ENCODE assay signal across 29 cellular contexts in the genomic region with DNA sequence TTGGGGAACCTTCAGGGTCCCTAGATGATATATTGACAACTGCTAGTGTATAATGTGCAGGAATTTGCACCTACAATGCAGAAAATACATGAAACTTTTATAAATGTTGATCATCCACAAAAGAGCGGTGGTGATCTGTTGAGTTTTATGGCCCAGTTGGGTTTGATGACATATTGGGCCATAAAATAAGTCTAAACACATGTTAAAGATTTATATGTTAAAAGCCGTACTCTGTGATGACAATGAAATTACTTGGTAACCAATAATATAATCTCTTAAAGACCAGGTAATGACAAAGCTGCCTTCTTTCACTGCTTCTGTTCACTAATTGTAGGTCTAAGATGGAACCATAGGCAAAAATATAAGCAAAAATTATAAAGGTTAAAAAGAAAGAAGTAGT.
"Had no signal": no experiment of that assay in that cellular context is flagged by ENCODE, and none has a peak within 500 bp of the region (broad histone marks: within the 10 kb centered on the region; RNA-seq: fewer than 3 reads in every experiment).

No MANE protein-coding gene starts in this region.

- H3K36me3 ChIP-seq: colonic mucosa, esophagus squamous epithelium, gastroesophageal sphincter, lower lobe of right lung had no signal

- H3K36me3 Mint-ChIP-seq: immature natural killer cell, mesothelial cell of epicardium had no signal

- H3K4me1 ChIP-seq: colonic mucosa had no signal

- H3K4me3 ChIP-seq: colonic mucosa, esophagus squamous epithelium, gastroesophageal sphincter, hepatocyte, lower lobe of right lung, mucosa of descending colon had no signal

- H3K4me1 Mint-ChIP-seq: immature natural killer cell had no signal

- H3K27me3 ChIP-seq: colonic mucosa, esophagus squamous epithelium, gastroesophageal sphincter, hepatocyte had no signal

- DNase-seq: cerebellar nuclear complex; colonic mucosa; cortex of kidney; effector CD8-positive, alpha-beta T cell; effector memory CD8-positive, alpha-beta T cell; endodermal cell; erythroblast; esophagus squamous epithelium; foreskin fibroblast; foreskin melanocyte; glutamatergic neuron; head of caudate nucleus; hypothalamus; immature natural killer cell; islet precursor cell; kidney; kidney glomerular epithelial cell; left colon; left ventricle myocardium superior; lower lobe of right lung; mesenchymal stem cell; mucosa of descending colon had no signal

- ATAC-seq: effector memory CD8-positive, alpha-beta T cell; esophagus mucosa; gastroesophageal sphincter; left colon; left lobe of liver; left ventricle myocardium superior; lower lobe of right lung; mucosa of descending colon had no signal

- H3K27ac ChIP-seq: colonic mucosa, epithelial cell of prostate, esophagus squamous epithelium, gastroesophageal sphincter, hepatocyte, lower lobe of right lung had no signal

- H3K27me3 Mint-ChIP-seq: effector memory CD8-positive, alpha-beta T cell had no signal

- H3K4me3 Mint-ChIP-seq: dendritic cell treated with granulocyte-macrophage colony-stimulating factor and Interleukin-4, amounts not matched to agents 40 ng/mL and 50 ng/mL, for 4 days; effector memory CD8-positive, alpha-beta T cell; endodermal cell; immature natural killer cell; mesothelial cell of epicardium had no signal

- H3K9me3 Mint-ChIP-seq: dendritic cell treated with granulocyte-macrophage colony-stimulating factor and Interleukin-4, amounts not matched to agents 40 ng/mL and 50 ng/mL, for 4 days; endodermal cell; immature natural killer cell; mesothelial cell of epicardium had no signal

- H3K9me3 ChIP-seq: colonic mucosa, esophagus squamous epithelium, gastroesophageal sphincter, lower lobe of right lung, mucosa of descending colon had no signal

- H3K27ac Mint-ChIP-seq: dendritic cell treated with granulocyte-macrophage colony-stimulating factor and Interleukin-4, amounts not matched to agents 40 ng/mL and 50 ng/mL, for 4 days; effector memory CD8-positive, alpha-beta T cell; endodermal cell; immature natural killer cell; mesothelial cell of epicardium had no signal
